In genomic region chr2:113770929-113771328, GRCh38 we compare ENCODE assay signal across 26 cellular contexts.
"Had no signal": no experiment of that assay in that cellular context is flagged by ENCODE, and none has a peak within 500 bp of the region (broad histone marks: within the 10 kb centered on the region; RNA-seq: fewer than 3 reads in every experiment).

No MANE protein-coding gene starts in this region.

- H3K27ac Mint-ChIP-seq: activated CD8-positive, alpha-beta memory T cell treated with anti-CD3 and anti-CD28 coated beads, Interleukin-2, amount 10 ng/mL, durations not matched to agents 7 days and 5 days; activated CD8-positive, alpha-beta T cell treated with anti-CD3 and anti-CD28 coated beads, Interleukin-2, amount 10 ng/mL, durations not matched to agents 7 days and 5 days; activated T-helper 2 cell treated with anti-CD3 and anti-CD28 coated beads, Interferon-gamma antibody, Interleukin-2, Interleukin-4, amounts not matched to agents 10 μg/mL and 5 μg/mL and 100 μg/mL, durations not matched to agents 14 hours and 24 hours and 36 hours; dendritic cell treated with granulocyte-macrophage colony-stimulating factor and Interleukin-4, amounts not matched to agents 40 ng/mL and 50 ng/mL, for 4 days; immature natural killer cell; naive thymus-derived CD4-positive, alpha-beta T cell; stimulated activated naive B cell treated with anti-CD40 and anti-IgM and Interleukin-4, amounts not matched to agents 10 μg/mL and 1 μg/mL and 100 μg/mL, for 72 hours had no signal

- H3K4me3 Mint-ChIP-seq: activated CD8-positive, alpha-beta memory T cell treated with anti-CD3 and anti-CD28 coated beads, Interleukin-2, amount 10 ng/mL, durations not matched to agents 7 days and 5 days; activated CD8-positive, alpha-beta T cell treated with anti-CD3 and anti-CD28 coated beads, Interleukin-2, amount 10 ng/mL, durations not matched to agents 7 days and 5 days; dendritic cell treated with granulocyte-macrophage colony-stimulating factor and Interleukin-4, amounts not matched to agents 40 ng/mL and 50 ng/mL, for 4 days; immature natural killer cell; naive thymus-derived CD4-positive, alpha-beta T cell; neural crest cell; stimulated activated naive B cell treated with anti-CD40 and anti-IgM and Interleukin-4, amounts not matched to agents 10 μg/mL and 1 μg/mL and 100 μg/mL, for 72 hours had no signal

- H3K36me3 ChIP-seq: breast epithelium, esophagus muscularis mucosa, right atrium auricular region, stomach, tibial artery had no signal

- H3K9me3 Mint-ChIP-seq: activated naive CD4-positive, alpha-beta T cell treated with anti-CD3 and anti-CD28 coated beads, Interleukin-2, amount 50 U/mL, for 72 hours; activated T-helper 2 cell treated with anti-CD3 and anti-CD28 coated beads, Interferon-gamma antibody, Interleukin-2, Interleukin-4, amounts not matched to agents 10 μg/mL and 5 μg/mL and 100 μg/mL, durations not matched to agents 14 hours and 24 hours and 36 hours; immature natural killer cell; naive thymus-derived CD4-positive, alpha-beta T cell; neural crest cell; stimulated activated naive B cell treated with anti-CD40 and anti-IgM and Interleukin-4, amounts not matched to agents 10 μg/mL and 1 μg/mL and 100 μg/mL, for 72 hours had no signal

- H3K9me3 ChIP-seq: breast epithelium, esophagus muscularis mucosa, right atrium auricular region, stomach, tibial artery had no signal

- DNase-seq: activated CD4-positive, alpha-beta T cell treated with anti-CD3 and anti-CD28 coated beads, Interleukin-2, amount 50 U/mL, for 1 hour; activated CD4-positive, CD25-positive, alpha-beta regulatory T cell treated with anti-CD3 and anti-CD28 coated beads, Interleukin-2, amount 50 U/mL, for 72 hours; activated CD8-positive, alpha-beta memory T cell treated with anti-CD3 and anti-CD28 coated beads, Interleukin-2, amount 10 ng/mL, durations not matched to agents 7 days and 5 days; activated CD8-positive, alpha-beta T cell treated with anti-CD3 and anti-CD28 coated beads, Interleukin-2, amount 10 ng/mL, durations not matched to agents 7 days and 5 days; activated T-cell treated with anti-CD3 and anti-CD28 coated beads, Interleukin-2, amount 50 U/mL, for 48 hours; central memory CD4-positive, alpha-beta T cell; foreskin melanocyte; immature natural killer cell; kidney; left colon; midbrain; naive thymus-derived CD4-positive, alpha-beta T cell; stimulated activated CD4-positive, alpha-beta T cell treated with anti-CD3 and anti-CD28 coated beads, Interleukin-1b, Interleukin-23, amount 100 ng/mL, for 48 hours; stimulated activated CD4-positive, alpha-beta T cell treated with anti-CD3 and anti-CD28 coated beads, Interleukin-4, amount 100 ng/mL, for 4 hours; stimulated activated naive B cell treated with anti-CD40 and anti-IgM and Interleukin-4, amounts not matched to agents 10 μg/mL and 1 μg/mL and 100 μg/mL, for 72 hours; stomach; tibial artery had no signal

- H3K36me3 Mint-ChIP-seq: activated CD8-positive, alpha-beta memory T cell treated with anti-CD3 and anti-CD28 coated beads, Interleukin-2, amount 10 ng/mL, durations not matched to agents 7 days and 5 days; activated naive CD4-positive, alpha-beta T cell treated with anti-CD3 and anti-CD28 coated beads, Interleukin-2, amount 50 U/mL, for 72 hours; immature natural killer cell; naive thymus-derived CD4-positive, alpha-beta T cell; stimulated activated naive B cell treated with anti-CD40 and anti-IgM and Interleukin-4, amounts not matched to agents 10 μg/mL and 1 μg/mL and 100 μg/mL, for 72 hours had no signal

- H3K27me3 ChIP-seq: breast epithelium, esophagus muscularis mucosa, right atrium auricular region, stomach, tibial artery had no signal

- ATAC-seq: activated CD8-positive, alpha-beta memory T cell treated with anti-CD3 and anti-CD28 coated beads, Interleukin-2, amount 10 ng/mL, durations not matched to agents 7 days and 5 days; activated CD8-positive, alpha-beta T cell treated with anti-CD3 and anti-CD28 coated beads, Interleukin-2, amount 10 ng/mL, durations not matched to agents 7 days and 5 days; activated naive CD4-positive, alpha-beta T cell treated with anti-CD3 and anti-CD28 coated beads, Interleukin-2, amount 50 U/mL, for 72 hours; left colon; naive thymus-derived CD4-positive, alpha-beta T cell; stimulated activated naive B cell treated with anti-CD40 and anti-IgM and Interleukin-4, amounts not matched to agents 10 μg/mL and 1 μg/mL and 100 μg/mL, for 72 hours had no signal

- H3K4me1 ChIP-seq: breast epithelium, esophagus muscularis mucosa, right atrium auricular region, stomach, tibial artery had no signal

- H3K4me3 ChIP-seq: breast epithelium, esophagus muscularis mucosa, right atrium auricular region, smooth muscle cell, stomach, tibial artery had no signal

- H3K4me2 ChIP-seq: smooth muscle cell had no signal

- H3K4me1 Mint-ChIP-seq: activated CD8-positive, alpha-beta memory T cell treated with anti-CD3 and anti-CD28 coated beads, Interleukin-2, amount 10 ng/mL, durations not matched to agents 7 days and 5 days; immature natural killer cell; naive thymus-derived CD4-positive, alpha-beta T cell; neural crest cell had no signal

- H3K27me3 Mint-ChIP-seq: activated CD8-positive, alpha-beta memory T cell treated with anti-CD3 and anti-CD28 coated beads, Interleukin-2, amount 10 ng/mL, durations not matched to agents 7 days and 5 days; dendritic cell treated with granulocyte-macrophage colony-stimulating factor and Interleukin-4, amounts not matched to agents 40 ng/mL and 50 ng/mL, for 4 days; stimulated activated naive B cell treated with anti-CD40 and anti-IgM and Interleukin-4, amounts not matched to agents 10 μg/mL and 1 μg/mL and 100 μg/mL, for 72 hours had no signal

- H3K27ac ChIP-seq: breast epithelium, esophagus muscularis mucosa, right atrium auricular region, stomach, tibial artery, VCaP had no signal
